Comparison of ENCODE assay signal across 9 cellular contexts in the genomic region with DNA sequence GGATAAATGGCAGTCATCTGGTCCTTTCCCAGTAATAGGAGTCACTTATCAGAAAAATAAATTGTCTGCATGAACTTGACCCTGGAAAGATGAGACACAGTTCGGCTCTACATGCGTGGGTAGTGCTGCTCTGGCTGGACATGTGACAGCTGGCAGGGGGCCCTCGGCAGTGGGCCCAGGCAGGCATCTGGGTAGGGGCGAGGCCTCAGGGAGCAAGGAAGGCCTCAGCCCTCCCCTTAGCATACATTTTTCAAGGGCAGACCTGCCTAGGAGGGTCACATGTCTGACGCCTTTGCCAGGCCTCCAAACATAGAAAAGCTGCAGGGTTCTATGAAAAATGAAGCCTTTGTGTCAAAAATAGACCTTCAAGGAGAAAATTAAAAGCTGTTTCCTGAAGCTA. TPM values are rescaled to one million over a fixed set of nuclear protein-coding genes. Genes with fewer than 3 reads are reported as not detected.
DNase-seq lines count a peak whose midpoint lies in the region; ATAC-seq, FAIRE-seq and TF ChIP-seq lines count a peak whose summit lies in the region.
"Had no signal": no experiment of that assay in that cellular context is flagged by ENCODE, and none has a peak within 500 bp of the region (broad histone marks: within the 10 kb centered on the region; RNA-seq: fewer than 3 reads in every experiment).

No MANE protein-coding gene starts in this region.

- H3K4me1 ChIP-seq in HEK293 (ENCODE audit: control insufficient read depth, insufficient read depth, low read length) (peaks cover 6% of the 10 kb centered on the region; the same call in 1 of the 2 replicates), astrocyte (ENCODE audit: insufficient read depth, low read length) (no peaks in the 10 kb centered on the region), left ventricle myocardium inferior (peaks cover 21% of the 10 kb centered on the region), sigmoid colon (peaks cover 0 to 13% (median 11%) of the 10 kb centered on the region in 4 donors)

- CTCF ChIA-PET in HEK293 (lab: Yijun Ruan, JAX) = interaction anchor here (0.6 kb wide), 1 partner anchor 44 kb away, joined by 5 read pairs; no protein-coding TSS in a partner anchor

- H3K36me3 ChIP-seq in HEK293 (ENCODE audit: control insufficient read depth in 2 of 2, insufficient read depth in 1 of 2, low read length in 2 of 2) (no peaks in the 10 kb centered on the region), astrocyte (ENCODE audit: insufficient read depth, low read length) (no peaks in the 10 kb centered on the region), left ventricle myocardium inferior (no peaks in the 10 kb centered on the region), sigmoid colon (no peaks in the 10 kb centered on the region)

- H3K27ac ChIP-seq in HEK293 (ENCODE audit: extremely low read depth, low read depth, low read length) (no peak overlapping the region), astrocyte (ENCODE audit: low read depth, low read length) (no peak overlapping the region), left ventricle myocardium inferior (replicated peaks) (peak overlapping the region; percentile 85), sigmoid colon (peak overlapping the region; percentile 40 to 67 (median 63))

- H3K79me2 ChIP-seq in astrocyte (ENCODE audit: insufficient read depth, low read length) = no peaks in the 10 kb centered on the region

- H3K9me3 ChIP-seq in HEK293 (ENCODE audit: control insufficient read depth, insufficient read depth, low read depth, low read length) (no peaks in the 10 kb centered on the region), astrocyte (ENCODE audit: insufficient read depth, low read depth, low read length) (no peaks in the 10 kb centered on the region), left ventricle myocardium inferior (replicated peaks) (no peaks in the 10 kb centered on the region), sigmoid colon (no peaks in the 10 kb centered on the region)

- H3K9ac ChIP-seq in astrocyte (ENCODE audit: low read length) = no peak overlapping the region

- no peak overlapping the region for H3K4me2 ChIP-seq in astrocyte (ENCODE audit: low read length)

- FAIRE-seq in astrocyte (lab: Jason Lieb, UNC) = no peak

- WGBS in sigmoid colon, 2 donors = 61 to 71% methylated on average over 5 of the region's 5 CpGs

- H3K27me3 Mint-ChIP-seq in astrocyte (ENCODE audit: low read depth, unreplicated experiment) = no peaks in the 10 kb centered on the region

- no peaks in the 10 kb centered on the region for H3K4me1 Mint-ChIP-seq in astrocyte (ENCODE audit: low read depth, unreplicated experiment)

- DNase-seq in astrocyte (ENCODE audit: low read depth) (peak; percentile 64), left ventricle myocardium inferior (peak; percentile 83), sigmoid colon (peak; percentile 82), NCI-H510A treated with DMSO at 0.1 percent for 48 hours (lab: John Stamatoyannopoulos, UW) (no peak), activated T-cell treated with anti-CD3 and anti-CD28 coated beads for 4 hours (no peak)
- DNase-seq: kidney glomerular epithelial cell had no signal

- TF ChIP-seq POLR2A in sigmoid colon (IDR thresholded peaks at IDR 0.05) = no peak

- TF ChIP-seq CTCF in HEK293 (tag by site-specific recombination; IDR thresholded peaks at IDR 0.05) (no peak), astrocyte (IDR thresholded peaks at IDR 0.05; ENCODE audit: insufficient read depth, low read depth, low read length) (no peak), left ventricle myocardium inferior (IDR thresholded peaks at IDR 0.05; ENCODE audit: borderline replicate concordance) (no peak), sigmoid colon (IDR thresholded peaks at IDR 0.05) (no peak)

- intact Hi-C loops in left ventricle myocardium inferior (cut with micrococcal nuclease) = no loop called here
- intact Hi-C loops in sigmoid colon (cut with DNase I) = no loop called here

- H3K27ac Mint-ChIP-seq in astrocyte (ENCODE audit: unreplicated experiment) = no peak overlapping the region

- no peak overlapping the region for H3K4me3 ChIP-seq in HEK293 (ENCODE audit: low read depth, low read length)
- no peak overlapping the region for H3K4me3 ChIP-seq in astrocyte (ENCODE audit: insufficient read depth, low read depth, low read length)
- no peak overlapping the region for H3K4me3 ChIP-seq in left ventricle myocardium inferior
- H3K4me3 ChIP-seq in sigmoid colon = no peak overlapping the region

- no peaks in the 10 kb centered on the region for H3K9me3 Mint-ChIP-seq in astrocyte (ENCODE audit: unreplicated experiment)

- POLR2A ChIA-PET in HEK293 (lab: Yijun Ruan, JAX) = interaction anchor here (1.9 kb wide), 1 partner anchor 13 kb away, joined by 11 read pairs; a partner anchor contains a TSS

- no peak overlapping the region for H3K4me3 Mint-ChIP-seq in astrocyte (ENCODE audit: unreplicated experiment)

- no peaks in the 10 kb centered on the region for H4K20me1 ChIP-seq in astrocyte (ENCODE audit: insufficient read depth, low read length)

- no peak overlapping the region for H2AFZ ChIP-seq in astrocyte (ENCODE audit: low read depth, low read length)

- H3K27me3 ChIP-seq in astrocyte (ENCODE audit: insufficient read depth, low read length) (peaks cover 2% of the 10 kb centered on the region), left ventricle myocardium inferior (ENCODE audit: low read depth) (no peaks in the 10 kb centered on the region), sigmoid colon (no peaks in the 10 kb centered on the region)

- TF ChIP-seq EP300 in sigmoid colon (IDR thresholded peaks at IDR 0.05) = no peak

- no peaks in the 10 kb centered on the region for H3K36me3 Mint-ChIP-seq in astrocyte (ENCODE audit: low read depth, unreplicated experiment)

- ATAC-seq in GM18858 (IDR thresholded peaks at IDR 0.05; ENCODE audit: unreplicated experiment) (no peak), GM19328 (IDR thresholded peaks at IDR 0.05; ENCODE audit: unreplicated experiment) (no peak)

TF ChIP-seq in HEK293, 187 proteins besides CTCF, POLR2A, EP300 and RAD21 (continues in another document):
- TF ChIP-seq PRDM1 (tag by site-specific recombination; IDR thresholded peaks at IDR 0.05) = no peak
- no peak for TF ChIP-seq ZNF341 (tag by site-specific recombination; IDR thresholded peaks at IDR 0.05; ENCODE audit: low read depth)
- no peak for TF ChIP-seq ZNF629 (tag by site-specific recombination; IDR thresholded peaks at IDR 0.05)
- peak; percentile 93 for TF ChIP-seq ZFP69B (tag by site-specific recombination; IDR thresholded peaks at IDR 0.05)
- no peak for TF ChIP-seq ZNF37A (tag by site-specific recombination; IDR thresholded peaks at IDR 0.05)
- TF ChIP-seq, protein P1, sequence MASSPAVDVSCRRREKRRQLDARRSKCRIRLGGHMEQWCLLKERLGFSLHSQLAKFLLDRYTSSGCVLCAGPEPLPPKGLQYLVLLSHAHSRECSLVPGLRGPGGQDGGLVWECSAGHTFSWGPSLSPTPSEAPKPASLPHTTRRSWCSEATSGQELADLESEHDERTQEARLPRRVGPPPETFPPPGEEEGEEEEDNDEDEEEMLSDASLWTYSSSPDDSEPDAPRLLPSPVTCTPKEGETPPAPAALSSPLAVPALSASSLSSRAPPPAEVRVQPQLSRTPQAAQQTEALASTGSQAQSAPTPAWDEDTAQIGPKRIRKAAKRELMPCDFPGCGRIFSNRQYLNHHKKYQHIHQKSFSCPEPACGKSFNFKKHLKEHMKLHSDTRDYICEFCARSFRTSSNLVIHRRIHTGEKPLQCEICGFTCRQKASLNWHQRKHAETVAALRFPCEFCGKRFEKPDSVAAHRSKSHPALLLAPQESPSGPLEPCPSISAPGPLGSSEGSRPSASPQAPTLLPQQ (tag by site-specific recombination; IDR thresholded peaks at IDR 0.05) = peak; percentile 99
- no peak for TF ChIP-seq ZNF621 (tag by site-specific recombination; IDR thresholded peaks at IDR 0.05)
- no peak for TF ChIP-seq SCRT1 (tag by site-specific recombination; IDR thresholded peaks at IDR 0.05; ENCODE audit: borderline replicate concordance)
- TF ChIP-seq, protein P2, sequence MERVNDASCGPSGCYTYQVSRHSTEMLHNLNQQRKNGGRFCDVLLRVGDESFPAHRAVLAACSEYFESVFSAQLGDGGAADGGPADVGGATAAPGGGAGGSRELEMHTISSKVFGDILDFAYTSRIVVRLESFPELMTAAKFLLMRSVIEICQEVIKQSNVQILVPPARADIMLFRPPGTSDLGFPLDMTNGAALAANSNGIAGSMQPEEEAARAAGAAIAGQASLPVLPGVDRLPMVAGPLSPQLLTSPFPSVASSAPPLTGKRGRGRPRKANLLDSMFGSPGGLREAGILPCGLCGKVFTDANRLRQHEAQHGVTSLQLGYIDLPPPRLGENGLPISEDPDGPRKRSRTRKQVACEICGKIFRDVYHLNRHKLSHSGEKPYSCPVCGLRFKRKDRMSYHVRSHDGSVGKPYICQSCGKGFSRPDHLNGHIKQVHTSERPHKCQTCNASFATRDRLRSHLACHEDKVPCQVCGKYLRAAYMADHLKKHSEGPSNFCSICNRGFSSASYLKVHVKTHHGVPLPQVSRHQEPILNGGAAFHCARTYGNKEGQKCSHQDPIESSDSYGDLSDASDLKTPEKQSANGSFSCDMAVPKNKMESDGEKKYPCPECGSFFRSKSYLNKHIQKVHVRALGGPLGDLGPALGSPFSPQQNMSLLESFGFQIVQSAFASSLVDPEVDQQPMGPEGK (tag by site-specific recombination; IDR thresholded peaks at IDR 0.05) = 0 out of 2 replicates have a peak, but pooled peaks have one; percentile 31
- peak; percentile 59 for TF ChIP-seq ZFHX2 (tag by site-specific recombination; conservative IDR thresholded peaks at IDR 0.05)
- no peak for TF ChIP-seq ZNF16 (tag by site-specific recombination; IDR thresholded peaks at IDR 0.05; ENCODE audit: low read depth)
- TF ChIP-seq TCF7L2 (IDR thresholded peaks at IDR 0.05; ENCODE audit: borderline replicate concordance, low read depth, low read length) = no peak
- TF ChIP-seq GLIS1 (tag by site-specific recombination; IDR thresholded peaks at IDR 0.05) = 0 out of 2 replicates have a peak, but pooled peaks have one; percentile 6

RNA-seq across cellular contexts. Expression of a gene that starts 12.8 kb away (rescaled TPM):
- 56.0 and 63.3 TPM in 2 replicates for total RNA-seq in astrocyte
- 132 TPM for total RNA-seq in left ventricle myocardium inferior
- total RNA-seq in sigmoid colon = 10 to 100 TPM; 56.3 to 79.3 (median 78.4) TPM
- polyA plus RNA-seq in sigmoid colon = 10 to 100 TPM; 35.4 to 62.7 (median 51.6) TPM

RNA-seq across cellular contexts. Expression of a gene that starts 47.9 kb away (rescaled TPM):
- 113 and 123 TPM in 2 replicates for total RNA-seq in astrocyte
- 159 TPM for total RNA-seq in left ventricle myocardium inferior
- 10 to 100 TPM; 48.2 to 69.3 (median 58.6) TPM for total RNA-seq in sigmoid colon
- 100 to 1,000 TPM; 111 to 146 (median 117) TPM for polyA plus RNA-seq in sigmoid colon

Comparison
In these comparisons a context has a peak if more than half of its experiments do, and no peak if none do; other contexts are left out.
1. H3K27ac ChIP-seq: peak in left ventricle myocardium inferior (single experiment) and sigmoid colon (4 of 4); none in HEK293 (single experiment) and astrocyte (single experiment).
2. DNase-seq: peak in astrocyte (single experiment), left ventricle myocardium inferior (single experiment) and sigmoid colon (single experiment); none in NCI-H510A treated with DMSO at 0.1 percent for 48 hours (single experiment) and activated T-cell treated with anti-CD3 and anti-CD28 coated beads for 4 hours (single experiment).